In genomic region chr4:186272699-186273370, GRCh38 we compare ENCODE assay signal across 2 cellular contexts.
TF ChIP-seq lines count a peak whose summit lies in the region.

No MANE protein-coding gene starts in this region.

TF ChIP-seq in IMR-90, 13 proteins besides CTCF, POLR2A, EP300 and RAD21 (continued from another document):
- TF ChIP-seq USF2 (IDR thresholded peaks at IDR 0.05; ENCODE audit: low read depth, low read length) (no peak), ELK1 (IDR thresholded peaks at IDR 0.05; ENCODE audit: borderline replicate concordance, low read depth, low read length) (no peak), MXI1 (IDR thresholded peaks at IDR 0.05; ENCODE audit: borderline replicate concordance, low read depth, low read length) (no peak), CEBPB (IDR thresholded peaks at IDR 0.05; ENCODE audit: low read depth, low read length) (no peak), NFE2L2 (IDR thresholded peaks at IDR 0.05; ENCODE audit: low read depth, low read length) (no peak)
TF ChIP-seq in IMR-90: peak in this region for 0.

TF ChIP-seq in SK-N-SH treated with all-trans-retinoic acid at 6 μM for 48 hours, 23 proteins besides CTCF, POLR2A, EP300 and RAD21 (continued from another document):
- TF ChIP-seq TSHZ2 (CRISPR knock-in tag; IDR thresholded peaks at IDR 0.05) = no peak
TF ChIP-seq in SK-N-SH treated with all-trans-retinoic acid at 6 μM for 48 hours: peak in this region for 0.
